Comparison of ENCODE assay signal across 16 cellular contexts in the genomic region with DNA sequence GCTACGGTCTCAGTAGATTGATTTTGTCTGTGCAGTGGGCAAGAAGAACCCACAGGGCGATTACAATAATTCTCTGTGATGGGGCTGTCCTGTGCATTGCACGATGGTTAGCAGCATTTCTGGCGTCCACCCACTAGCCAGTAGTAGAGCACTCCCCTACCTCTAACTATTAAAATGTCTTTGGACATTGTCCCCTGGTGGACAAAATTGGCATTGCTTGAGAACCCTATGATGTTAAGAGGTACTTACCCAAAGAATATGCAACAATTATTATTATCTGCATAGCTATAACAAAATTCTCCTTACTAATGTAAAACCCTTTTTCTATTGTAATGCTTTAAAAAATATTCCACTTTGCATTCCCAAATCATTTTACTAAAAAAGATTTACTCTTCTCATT.
DNase-seq lines count a peak whose midpoint lies in the region; ATAC-seq and TF ChIP-seq lines count a peak whose summit lies in the region.
"Had no signal": no experiment of that assay in that cellular context is flagged by ENCODE, and none has a peak within 500 bp of the region (broad histone marks: within the 10 kb centered on the region; RNA-seq: fewer than 3 reads in every experiment).

No MANE protein-coding gene starts in this region.

- TF ChIP-seq CTCF in DOHH2 (IDR thresholded peaks at IDR 0.05; ENCODE audit: low read depth, low read length, poor library complexity, severe bottlenecking) (peak; percentile 47), astrocyte of the cerebellum (IDR thresholded peaks at IDR 0.05; ENCODE audit: low read depth, low read length, missing control alignments) (peak; percentile 22), kidney epithelial cell (IDR thresholded peaks at IDR 0.05; ENCODE audit: insufficient read depth, low read length, poor library complexity, severe bottlenecking) (peak; percentile 30), heart left ventricle (IDR thresholded peaks at IDR 0.05) (peak in 3 of 12 donors; percentile 15 to 40 (median 25)), upper lobe of right lung (IDR thresholded peaks at IDR 0.05) (no peak)

- TF ChIP-seq POLR2A in heart left ventricle (IDR thresholded peaks at IDR 0.05) = no peak

- H3K9me3 ChIP-seq in DOHH2 (ENCODE audit: control insufficient read depth, insufficient read depth, low read length) = no peaks in the 10 kb centered on the region
- H3K9me3 ChIP-seq in heart left ventricle = peaks cover 0 to 11% (median 0%) of the 10 kb centered on the region in 12 donors
- no peaks in the 10 kb centered on the region for H3K9me3 ChIP-seq in upper lobe of right lung
- H3K9me3 ChIP-seq: Caco-2 had no signal

- H3K4me2 ChIP-seq in DOHH2 (ENCODE audit: low read length) = no peak overlapping the region

- H3K36me3 ChIP-seq in DOHH2 (ENCODE audit: control insufficient read depth, low read length) (no peaks in the 10 kb centered on the region), kidney epithelial cell (ENCODE audit: control insufficient read depth, insufficient read depth, low read length) (no peaks in the 10 kb centered on the region), heart left ventricle (no peaks in the 10 kb centered on the region), upper lobe of right lung (no peaks in the 10 kb centered on the region)

- no peaks in the 10 kb centered on the region for H3K27me3 ChIP-seq in DOHH2 (ENCODE audit: control insufficient read depth, low read length)
- no peaks in the 10 kb centered on the region for H3K27me3 ChIP-seq in kidney epithelial cell (ENCODE audit: control insufficient read depth, insufficient read depth, low read length)
- no peaks in the 10 kb centered on the region for H3K27me3 ChIP-seq in heart left ventricle
- H3K27me3 ChIP-seq in upper lobe of right lung = no peaks in the 10 kb centered on the region

- no peaks in the 10 kb centered on the region for H4K20me1 ChIP-seq in DOHH2 (ENCODE audit: control insufficient read depth, insufficient read depth, low read depth, low read length)

- H3K4me3 ChIP-seq in DOHH2 (ENCODE audit: low read length) (no peak overlapping the region), astrocyte of the cerebellum (ENCODE audit: low read depth, low read length) (no peak overlapping the region), kidney epithelial cell (ENCODE audit: low read depth, low read length) (no peak overlapping the region), heart left ventricle (no peak overlapping the region), upper lobe of right lung (no peak overlapping the region)
- H3K4me3 ChIP-seq: SK-N-MC had no signal

- DNase-seq in KBM-7 (peak; percentile 15), astrocyte of the cerebellum (ENCODE audit: low read depth) (no peak), kidney epithelial cell (ENCODE audit: low read depth) (no peak), glomerular visceral epithelial cell (ENCODE audit: extremely low spot score) (no peak), heart left ventricle (no peak), upper lobe of right lung (no peak)
- DNase-seq: activated naive CD4-positive, alpha-beta T cell treated with anti-CD3 and anti-CD28 coated beads, Interleukin-2, amount 50 U/mL, for 16 hours; Kasumi-1; NCI-H2029; NCI-H748 treated with DMSO at 0.1 percent for 48 hours; occipital lobe; small intestine had no signal

- H3K27ac ChIP-seq in DOHH2 (ENCODE audit: low read depth, low read length) (no peak overlapping the region), heart left ventricle (no peak overlapping the region), upper lobe of right lung (no peak overlapping the region)
- H3K27ac ChIP-seq: SK-N-MC, VCaP had no signal

- H3K79me2 ChIP-seq in DOHH2 (ENCODE audit: control insufficient read depth, low read length) = no peaks in the 10 kb centered on the region

- no peaks in the 10 kb centered on the region for H3K4me1 ChIP-seq in DOHH2 (ENCODE audit: control insufficient read depth, low read length)
- no peaks in the 10 kb centered on the region for H3K4me1 ChIP-seq in heart left ventricle
- no peaks in the 10 kb centered on the region for H3K4me1 ChIP-seq in upper lobe of right lung
- H3K4me1 ChIP-seq: Caco-2 had no signal

- no peaks in the 10 kb centered on the region for H3K9me2 ChIP-seq in DOHH2 (replicated peaks; ENCODE audit: control insufficient read depth, low read length)

- no peak for ATAC-seq in heart left ventricle
- ATAC-seq in upper lobe of right lung = no peak

- intact Hi-C loops in heart left ventricle (cut with DNase I) (no loop called here), upper lobe of right lung (cut with DNase I) (no loop called here)

- no peaks in the 10 kb centered on the region for H3F3A ChIP-seq in DOHH2 (ENCODE audit: control insufficient read depth, insufficient read depth)

- in situ Hi-C loops in KBM-7 (cut with MboI; ENCODE audit: low pct_unique_long_range_greater_than_20kb, low sequenced_read_pairs) (no loop called here), astrocyte of the cerebellum (cut with HindIII; ENCODE audit: low sequenced_read_pairs) (no loop called here)

- WGBS in heart left ventricle, 4 donors = 88 to 98% (median 90%) methylated on average over 4 of the region's 4 CpGs
